In genomic region chr15:50107591-50108408, GRCh38 we compare ENCODE assay signal across 8 cellular contexts. TPM values are rescaled to one million over a fixed set of nuclear protein-coding genes. Genes with fewer than 3 reads are reported as not detected.
DNase-seq lines count a peak whose midpoint lies in the region; ATAC-seq and TF ChIP-seq lines count a peak whose summit lies in the region.

No MANE protein-coding gene starts in this region.

- peak; percentile 93 for ATAC-seq in HG03097 (IDR thresholded peaks at IDR 0.05; ENCODE audit: low FRiP score, unreplicated experiment)

- TF ChIP-seq POLR2A in sigmoid colon (IDR thresholded peaks at IDR 0.05) (no peak), vagina (IDR thresholded peaks at IDR 0.05) (no peak)

- H3K9me3 ChIP-seq in sigmoid colon: no peaks in the 10 kb centered on the region
- H3K9me3 ChIP-seq in vagina: no peaks in the 10 kb centered on the region

- peaks cover 42% of the 10 kb centered on the region for H3K36me3 Mint-ChIP-seq in activated CD4-positive, alpha-beta memory T cell treated with anti-CD3 and anti-CD28 coated beads, Interleukin-2, amount 10 ng/mL, durations not matched to agents 7 days and 5 days (ENCODE audit: low read depth)

- H3K27me3 Mint-ChIP-seq in activated CD4-positive, alpha-beta memory T cell treated with anti-CD3 and anti-CD28 coated beads, Interleukin-2, amount 10 ng/mL, durations not matched to agents 7 days and 5 days: no peaks in the 10 kb centered on the region

- TF ChIP-seq CTCF in sigmoid colon (IDR thresholded peaks at IDR 0.05) (no peak), vagina (IDR thresholded peaks at IDR 0.05) (no peak)

- H3K4me3 Mint-ChIP-seq in activated CD4-positive, alpha-beta memory T cell treated with anti-CD3 and anti-CD28 coated beads, Interleukin-2, amount 10 ng/mL, durations not matched to agents 7 days and 5 days: peak overlapping the region; percentile 42

- H3K36me3 ChIP-seq in sigmoid colon (no peaks in the 10 kb centered on the region), vagina (no peaks in the 10 kb centered on the region)

- H3K27me3 ChIP-seq in sigmoid colon (no peaks in the 10 kb centered on the region), vagina (no peaks in the 10 kb centered on the region)

- peaks cover 13% of the 10 kb centered on the region for H3K9me3 Mint-ChIP-seq in activated CD4-positive, alpha-beta memory T cell treated with anti-CD3 and anti-CD28 coated beads, Interleukin-2, amount 10 ng/mL, durations not matched to agents 7 days and 5 days

- 72 to 80% methylated on average over 7 of the region's 7 CpGs for WGBS in sigmoid colon, 2 donors

- H3K27ac Mint-ChIP-seq in activated CD4-positive, alpha-beta memory T cell treated with anti-CD3 and anti-CD28 coated beads, Interleukin-2, amount 10 ng/mL, durations not matched to agents 7 days and 5 days: peak overlapping the region; percentile 91

- intact Hi-C loops in sigmoid colon (cut with DNase I) (no loop called here), vagina (cut with DNase I) (no loop called here)

- POLR2A ChIA-PET in activated CD4-positive, alpha-beta memory T cell treated with anti-CD3 and anti-CD28 coated beads, Interleukin-2, amount 10 ng/mL, durations not matched to agents 7 days and 5 days (lab: Charles Lee): interaction anchor here (0.9 to 3.6 kb wide), 6 partner anchors 11 to 247 kb away, joined by 3 to 21 read pairs (median 5); partner anchors contain the start of genes ATP8B4 and GABPB1

- CTCF ChIA-PET in activated CD4-positive, alpha-beta memory T cell treated with anti-CD3 and anti-CD28 coated beads, Interleukin-2, amount 10 ng/mL, durations not matched to agents 7 days and 5 days (lab: Charles Lee): no interaction called here

- H3K27ac ChIP-seq in sigmoid colon (peak overlapping the region in 3 of 4 donors; percentile 22 to 40 (median 30)), vagina (no peak overlapping the region)

- H3K4me3 ChIP-seq in sigmoid colon (no peak overlapping the region), vagina (no peak overlapping the region)

- no peak for TF ChIP-seq EP300 in sigmoid colon (IDR thresholded peaks at IDR 0.05)

- peaks cover 89% of the 10 kb centered on the region for H3K4me1 Mint-ChIP-seq in activated CD4-positive, alpha-beta memory T cell treated with anti-CD3 and anti-CD28 coated beads, Interleukin-2, amount 10 ng/mL, durations not matched to agents 7 days and 5 days

- DNase-seq in stimulated activated CD4-positive, alpha-beta T cell treated with anti-CD3 and anti-CD28 coated beads, Interleukin-1b, Interleukin-23, amount 100 ng/mL, for 48 hours: peak; percentile 30
- DNase-seq in stimulated activated CD4-positive, alpha-beta T cell treated with anti-CD3 and anti-CD28 coated beads, Interleukin-4, amount 100 ng/mL, for 24 hours: no peak
- DNase-seq in activated CD4-positive, alpha-beta memory T cell treated with anti-CD3 and anti-CD28 coated beads, Interleukin-2, amount 10 ng/mL, durations not matched to agents 7 days and 5 days: peak; percentile 64
- DNase-seq in sigmoid colon (no peak), NCI-H1092 (lab: John Stamatoyannopoulos, UW) (no peak), vagina (ENCODE audit: extremely low spot score in 2 of 2) (no peak)
- DNase-seq in stimulated activated naive CD4-positive, alpha-beta T cell treated with Interleukin-2 at 50 U/mL for 16 hours (lab: John Stamatoyannopoulos, UW): no peak

- no peaks in the 10 kb centered on the region for H3K4me1 ChIP-seq in sigmoid colon
- no peaks in the 10 kb centered on the region for H3K4me1 ChIP-seq in vagina

RNA-seq across cellular contexts. Expression of gene ATP8B4, which starts 11.2 kb away (rescaled TPM):
- total RNA-seq in activated CD4-positive, alpha-beta memory T cell treated with anti-CD3 and anti-CD28 coated beads, Interleukin-2, amount 10 ng/mL, durations not matched to agents 7 days and 5 days: 10 to 100 TPM; 19.9 to 20.7 TPM
- total RNA-seq in sigmoid colon (10 to 100 TPM in 1 of 4 donors, 1 to 10 TPM in 3; 4.9 to 11.1 (median 7.4) TPM), vagina (9.8 TPM)
- polyA plus RNA-seq in sigmoid colon: 1 to 10 TPM; 1.2 to 1.8 (median 1.7) TPM

Comparison
In these comparisons a context has a peak if more than half of its experiments do, and no peak if none do; other contexts are left out.
1. DNase-seq: peak in stimulated activated CD4-positive, alpha-beta T cell treated with anti-CD3 and anti-CD28 coated beads, Interleukin-1b, Interleukin-23, amount 100 ng/mL, for 48 hours (single experiment) and activated CD4-positive, alpha-beta memory T cell treated with anti-CD3 and anti-CD28 coated beads, Interleukin-2, amount 10 ng/mL, durations not matched to agents 7 days and 5 days (single experiment); none in stimulated activated CD4-positive, alpha-beta T cell treated with anti-CD3 and anti-CD28 coated beads, Interleukin-4, amount 100 ng/mL, for 24 hours (single experiment), sigmoid colon (single experiment), NCI-H1092 (single experiment), vagina (0 of 2) and stimulated activated naive CD4-positive, alpha-beta T cell treated with Interleukin-2 at 50 U/mL for 16 hours (single experiment).